1 cellular context compared by ENCODE assay signal in the genomic region with DNA sequence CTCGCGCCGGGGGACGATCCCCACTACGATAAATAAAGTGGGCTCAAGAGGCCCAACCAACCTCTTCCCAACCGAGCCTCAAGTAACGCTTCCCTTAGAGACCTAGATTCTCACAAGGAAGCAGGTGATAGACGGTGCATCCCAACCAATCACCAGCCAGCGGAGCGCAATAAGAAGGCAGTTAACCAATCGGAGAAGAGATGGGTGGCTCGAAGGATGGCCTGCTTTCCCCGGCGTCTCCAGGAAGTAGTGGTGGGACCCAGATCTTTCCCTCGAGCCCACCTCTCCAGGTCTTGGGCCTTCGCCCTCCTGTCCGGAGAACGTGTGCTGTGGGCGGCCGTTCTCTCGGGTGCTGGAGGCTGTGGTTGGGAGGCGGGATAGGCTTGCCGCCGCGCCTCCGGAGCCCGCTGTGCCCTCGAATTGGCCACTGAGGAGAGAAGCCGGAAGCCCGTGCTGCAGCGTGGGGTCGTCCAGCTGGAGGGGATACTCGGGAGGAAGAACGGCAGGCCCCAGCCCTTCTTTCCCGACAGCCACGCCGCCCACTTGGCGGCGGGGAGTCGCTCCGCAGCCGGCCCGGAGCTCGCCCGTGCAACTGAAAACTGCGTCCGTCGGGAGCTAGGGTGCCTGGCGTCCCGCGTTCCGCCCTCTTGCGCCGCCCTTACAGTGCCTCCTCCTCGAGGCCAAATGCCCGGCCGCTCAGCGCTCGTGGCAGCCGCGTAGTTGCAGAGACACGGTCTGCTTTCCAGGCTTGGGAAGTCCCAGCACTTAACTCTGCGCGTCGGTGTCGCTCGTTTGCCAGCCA.
TF ChIP-seq lines count a peak whose summit lies in the region.

A gene (minus strand): TSS at position 594 of the 802 bp plus-strand sequence. CDS start 2,665 bp downstream, outside the sequence.

TF ChIP-seq in HEK293, 187 proteins besides CTCF, POLR2A, EP300 and RAD21 (continued from another document):
- TF ChIP-seq, protein P1, sequence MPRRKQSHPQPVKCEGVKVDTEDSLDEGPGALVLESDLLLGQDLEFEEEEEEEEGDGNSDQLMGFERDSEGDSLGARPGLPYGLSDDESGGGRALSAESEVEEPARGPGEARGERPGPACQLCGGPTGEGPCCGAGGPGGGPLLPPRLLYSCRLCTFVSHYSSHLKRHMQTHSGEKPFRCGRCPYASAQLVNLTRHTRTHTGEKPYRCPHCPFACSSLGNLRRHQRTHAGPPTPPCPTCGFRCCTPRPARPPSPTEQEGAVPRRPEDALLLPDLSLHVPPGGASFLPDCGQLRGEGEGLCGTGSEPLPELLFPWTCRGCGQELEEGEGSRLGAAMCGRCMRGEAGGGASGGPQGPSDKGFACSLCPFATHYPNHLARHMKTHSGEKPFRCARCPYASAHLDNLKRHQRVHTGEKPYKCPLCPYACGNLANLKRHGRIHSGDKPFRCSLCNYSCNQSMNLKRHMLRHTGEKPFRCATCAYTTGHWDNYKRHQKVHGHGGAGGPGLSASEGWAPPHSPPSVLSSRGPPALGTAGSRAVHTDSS (tag by site-specific recombination; IDR thresholded peaks at IDR 0.05), result peak; percentile 31; the same call in 1 of the 2 replicates
- TF ChIP-seq, protein P2, sequence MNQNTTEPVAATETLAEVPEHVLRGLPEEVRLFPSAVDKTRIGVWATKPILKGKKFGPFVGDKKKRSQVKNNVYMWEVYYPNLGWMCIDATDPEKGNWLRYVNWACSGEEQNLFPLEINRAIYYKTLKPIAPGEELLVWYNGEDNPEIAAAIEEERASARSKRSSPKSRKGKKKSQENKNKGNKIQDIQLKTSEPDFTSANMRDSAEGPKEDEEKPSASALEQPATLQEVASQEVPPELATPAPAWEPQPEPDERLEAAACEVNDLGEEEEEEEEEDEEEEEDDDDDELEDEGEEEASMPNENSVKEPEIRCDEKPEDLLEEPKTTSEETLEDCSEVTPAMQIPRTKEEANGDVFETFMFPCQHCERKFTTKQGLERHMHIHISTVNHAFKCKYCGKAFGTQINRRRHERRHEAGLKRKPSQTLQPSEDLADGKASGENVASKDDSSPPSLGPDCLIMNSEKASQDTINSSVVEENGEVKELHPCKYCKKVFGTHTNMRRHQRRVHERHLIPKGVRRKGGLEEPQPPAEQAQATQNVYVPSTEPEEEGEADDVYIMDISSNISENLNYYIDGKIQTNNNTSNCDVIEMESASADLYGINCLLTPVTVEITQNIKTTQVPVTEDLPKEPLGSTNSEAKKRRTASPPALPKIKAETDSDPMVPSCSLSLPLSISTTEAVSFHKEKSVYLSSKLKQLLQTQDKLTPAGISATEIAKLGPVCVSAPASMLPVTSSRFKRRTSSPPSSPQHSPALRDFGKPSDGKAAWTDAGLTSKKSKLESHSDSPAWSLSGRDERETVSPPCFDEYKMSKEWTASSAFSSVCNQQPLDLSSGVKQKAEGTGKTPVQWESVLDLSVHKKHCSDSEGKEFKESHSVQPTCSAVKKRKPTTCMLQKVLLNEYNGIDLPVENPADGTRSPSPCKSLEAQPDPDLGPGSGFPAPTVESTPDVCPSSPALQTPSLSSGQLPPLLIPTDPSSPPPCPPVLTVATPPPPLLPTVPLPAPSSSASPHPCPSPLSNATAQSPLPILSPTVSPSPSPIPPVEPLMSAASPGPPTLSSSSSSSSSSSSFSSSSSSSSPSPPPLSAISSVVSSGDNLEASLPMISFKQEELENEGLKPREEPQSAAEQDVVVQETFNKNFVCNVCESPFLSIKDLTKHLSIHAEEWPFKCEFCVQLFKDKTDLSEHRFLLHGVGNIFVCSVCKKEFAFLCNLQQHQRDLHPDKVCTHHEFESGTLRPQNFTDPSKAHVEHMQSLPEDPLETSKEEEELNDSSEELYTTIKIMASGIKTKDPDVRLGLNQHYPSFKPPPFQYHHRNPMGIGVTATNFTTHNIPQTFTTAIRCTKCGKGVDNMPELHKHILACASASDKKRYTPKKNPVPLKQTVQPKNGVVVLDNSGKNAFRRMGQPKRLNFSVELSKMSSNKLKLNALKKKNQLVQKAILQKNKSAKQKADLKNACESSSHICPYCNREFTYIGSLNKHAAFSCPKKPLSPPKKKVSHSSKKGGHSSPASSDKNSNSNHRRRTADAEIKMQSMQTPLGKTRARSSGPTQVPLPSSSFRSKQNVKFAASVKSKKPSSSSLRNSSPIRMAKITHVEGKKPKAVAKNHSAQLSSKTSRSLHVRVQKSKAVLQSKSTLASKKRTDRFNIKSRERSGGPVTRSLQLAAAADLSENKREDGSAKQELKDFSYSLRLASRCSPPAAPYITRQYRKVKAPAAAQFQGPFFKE (tag by site-specific recombination; IDR thresholded peaks at IDR 0.05; ENCODE audit: borderline replicate concordance), result no peak
- TF ChIP-seq ZNF157 (tag by site-specific recombination; IDR thresholded peaks at IDR 0.05) (no peak), GLI2 (tag by site-specific recombination; IDR thresholded peaks at IDR 0.05; ENCODE audit: borderline replicate concordance, low read depth) (no peak), ZNF555 (tag by site-specific recombination; conservative IDR thresholded peaks at IDR 0.05) (no peak), GFI1B (tag by site-specific recombination; IDR thresholded peaks at IDR 0.05) (no peak), ZNF843 (tag by site-specific recombination; IDR thresholded peaks at IDR 0.05) (peak; percentile 69), MYNN (tag by site-specific recombination; IDR thresholded peaks at IDR 0.05; ENCODE audit: borderline replicate concordance) (peak; percentile 17; the same call in 1 of the 2 replicates), ZNF548 (tag by site-specific recombination; IDR thresholded peaks at IDR 0.05) (no peak), ZNF354C (tag by site-specific recombination; IDR thresholded peaks at IDR 0.05; ENCODE audit: borderline replicate concordance, low read depth) (no peak)
